1 cellular context compared by ENCODE assay signal in the genomic region with DNA sequence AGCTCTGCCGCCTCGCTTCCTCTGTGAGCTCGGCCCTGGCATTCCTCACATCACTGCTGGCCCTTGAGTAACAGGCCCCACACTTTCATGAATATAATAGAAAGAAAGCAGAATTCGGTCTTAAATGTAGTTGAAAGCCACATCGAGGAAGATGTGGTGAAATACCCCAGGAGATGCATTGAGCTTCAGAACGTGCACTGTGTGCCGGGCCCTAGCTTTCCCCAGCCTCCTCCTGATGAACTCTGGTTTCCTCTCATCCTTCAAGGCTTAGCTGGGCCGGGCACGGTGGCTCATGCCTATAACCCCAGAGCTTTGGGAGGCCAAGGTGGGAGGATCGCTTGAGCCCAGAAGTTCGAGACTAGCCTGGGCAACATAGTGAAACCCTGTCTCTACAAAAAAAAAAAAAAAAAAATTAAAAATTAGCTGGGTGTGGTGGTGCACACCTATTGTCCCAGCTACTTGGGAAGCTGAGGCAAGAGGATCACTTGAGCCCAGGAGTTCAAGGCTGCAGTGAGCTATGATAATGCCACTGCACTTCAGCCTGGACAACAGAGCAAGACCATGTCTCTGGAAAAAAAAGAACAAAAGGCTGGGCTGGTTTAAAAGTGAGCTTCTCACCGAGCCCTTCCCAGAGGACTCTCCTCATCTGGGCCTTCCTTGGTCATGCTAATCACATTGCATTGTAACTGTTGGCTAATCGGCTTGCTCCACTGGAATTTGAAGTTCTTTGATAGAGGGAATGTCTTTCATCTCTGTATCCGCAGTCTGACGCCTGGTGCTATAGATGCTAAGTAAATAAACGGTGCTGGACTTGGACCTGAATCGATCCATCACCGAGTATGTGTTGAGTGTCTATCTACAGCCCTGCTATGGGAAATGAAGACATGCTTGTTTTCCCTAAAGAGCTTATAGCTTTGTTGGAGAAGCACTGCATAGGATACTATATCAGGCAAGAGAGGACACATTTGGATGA.
TF ChIP-seq lines count a peak whose summit lies in the region.

No MANE protein-coding gene starts in this region.

TF ChIP-seq in HepG2, 621 proteins besides CTCF, POLR2A, EP300 and RAD21 (continued from another document and continues in another):
- peak; percentile 90 for TF ChIP-seq KAT2B (IDR thresholded peaks at IDR 0.05; ENCODE audit: borderline replicate concordance, low read depth, low read length)
- peak; percentile 93 for TF ChIP-seq FOXK2 (IDR thresholded peaks at IDR 0.05)
- TF ChIP-seq TERF1 (CRISPR knock-in tag; IDR thresholded peaks at IDR 0.05) = no peak
- TF ChIP-seq, protein P1, sequence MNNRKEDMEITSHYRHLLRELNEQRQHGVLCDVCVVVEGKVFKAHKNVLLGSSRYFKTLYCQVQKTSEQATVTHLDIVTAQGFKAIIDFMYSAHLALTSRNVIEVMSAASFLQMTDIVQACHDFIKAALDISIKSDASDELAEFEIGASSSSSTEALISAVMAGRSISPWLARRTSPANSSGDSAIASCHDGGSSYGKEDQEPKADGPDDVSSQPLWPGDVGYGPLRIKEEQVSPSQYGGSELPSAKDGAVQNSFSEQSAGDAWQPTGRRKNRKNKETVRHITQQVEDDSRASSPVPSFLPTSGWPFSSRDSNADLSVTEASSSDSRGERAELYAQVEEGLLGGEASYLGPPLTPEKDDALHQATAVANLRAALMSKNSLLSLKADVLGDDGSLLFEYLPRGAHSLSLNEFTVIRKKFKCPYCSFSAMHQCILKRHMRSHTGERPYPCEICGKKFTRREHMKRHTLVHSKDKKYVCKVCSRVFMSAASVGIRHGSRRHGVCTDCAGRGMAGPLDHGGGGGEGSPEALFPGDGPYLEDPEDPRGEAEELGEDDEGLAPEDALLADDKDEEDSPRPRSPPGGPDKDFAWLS (CRISPR knock-in tag; IDR thresholded peaks at IDR 0.05; ENCODE audit: borderline replicate concordance) = 0 out of 2 replicates have a peak, but pooled peaks have one; percentile 44
- TF ChIP-seq IRF9 (CRISPR knock-in tag; IDR thresholded peaks at IDR 0.05; ENCODE audit: borderline replicate concordance) = peak; percentile 65
- TF ChIP-seq NONO (IDR thresholded peaks at IDR 0.05) = no peak
- TF ChIP-seq NONO (CRISPR knock-in tag; conservative IDR thresholded peaks at IDR 0.05) = peak; percentile 98
- no peak for TF ChIP-seq ZNF558 (CRISPR knock-in tag; IDR thresholded peaks at IDR 0.05; ENCODE audit: borderline replicate concordance)
- TF ChIP-seq ZEB1 (IDR thresholded peaks at IDR 0.05; ENCODE audit: insufficient replicate concordance, low read depth) = peak; percentile 86
- TF ChIP-seq ZNF614 (CRISPR knock-in tag; IDR thresholded peaks at IDR 0.05; ENCODE audit: borderline replicate concordance) = peak; percentile 99
- no peak; the same call in 1 of the 2 replicates for TF ChIP-seq ZNF7 (CRISPR knock-in tag; IDR thresholded peaks at IDR 0.05)
- peak; percentile 81 for TF ChIP-seq UBTF (CRISPR knock-in tag; IDR thresholded peaks at IDR 0.05)
- TF ChIP-seq, protein P2, sequence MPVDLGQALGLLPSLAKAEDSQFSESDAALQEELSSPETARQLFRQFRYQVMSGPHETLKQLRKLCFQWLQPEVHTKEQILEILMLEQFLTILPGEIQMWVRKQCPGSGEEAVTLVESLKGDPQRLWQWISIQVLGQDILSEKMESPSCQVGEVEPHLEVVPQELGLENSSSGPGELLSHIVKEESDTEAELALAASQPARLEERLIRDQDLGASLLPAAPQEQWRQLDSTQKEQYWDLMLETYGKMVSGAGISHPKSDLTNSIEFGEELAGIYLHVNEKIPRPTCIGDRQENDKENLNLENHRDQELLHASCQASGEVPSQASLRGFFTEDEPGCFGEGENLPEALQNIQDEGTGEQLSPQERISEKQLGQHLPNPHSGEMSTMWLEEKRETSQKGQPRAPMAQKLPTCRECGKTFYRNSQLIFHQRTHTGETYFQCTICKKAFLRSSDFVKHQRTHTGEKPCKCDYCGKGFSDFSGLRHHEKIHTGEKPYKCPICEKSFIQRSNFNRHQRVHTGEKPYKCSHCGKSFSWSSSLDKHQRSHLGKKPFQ (CRISPR knock-in tag; IDR thresholded peaks at IDR 0.05; ENCODE audit: insufficient replicate concordance) = no peak
- TF ChIP-seq TFAP4 (IDR thresholded peaks at IDR 0.05; ENCODE audit: borderline replicate concordance, low read depth) = peak; percentile 95
- TF ChIP-seq YEATS4 (CRISPR knock-in tag; IDR thresholded peaks at IDR 0.05; ENCODE audit: borderline replicate concordance) = peak; percentile 88; the same call in 1 of the 2 replicates
- TF ChIP-seq MAFK (conservative IDR thresholded peaks at IDR 0.05 in 1 of 2, IDR thresholded peaks at IDR 0.05 in 1 of 2; ENCODE audit: low read length in 2 of 2) = no peak; a peak in 1 of 4 replicates
- TF ChIP-seq KAT7 (CRISPR knock-in tag; IDR thresholded peaks at IDR 0.05; ENCODE audit: borderline replicate concordance) = peak; percentile 97
- TF ChIP-seq MTA1 (CRISPR knock-in tag; IDR thresholded peaks at IDR 0.05; ENCODE audit: borderline replicate concordance) = peak; percentile 74; the same call in 1 of the 2 replicates
- peak; percentile 77; the same call in 1 of the 2 replicates for TF ChIP-seq FOXC1 (CRISPR knock-in tag; IDR thresholded peaks at IDR 0.05; ENCODE audit: borderline replicate concordance)
- TF ChIP-seq THAP7 (CRISPR knock-in tag; IDR thresholded peaks at IDR 0.05) = no peak
- peak; percentile 100 for TF ChIP-seq FOXA3 (CRISPR knock-in tag; IDR thresholded peaks at IDR 0.05)
- TF ChIP-seq ZBTB1 (CRISPR knock-in tag; IDR thresholded peaks at IDR 0.05; ENCODE audit: borderline replicate concordance) = no peak
- peak; percentile 87; the same call in 1 of the 2 replicates for TF ChIP-seq ZSCAN5A (CRISPR knock-in tag; IDR thresholded peaks at IDR 0.05; ENCODE audit: borderline replicate concordance)
- peak; percentile 87; the same call in 1 of the 2 replicates for TF ChIP-seq CENPBD1 (CRISPR knock-in tag; IDR thresholded peaks at IDR 0.05; ENCODE audit: borderline replicate concordance, low read depth)
- no peak for TF ChIP-seq ZNF549 (CRISPR knock-in tag; IDR thresholded peaks at IDR 0.05)
- TF ChIP-seq, protein P3, sequence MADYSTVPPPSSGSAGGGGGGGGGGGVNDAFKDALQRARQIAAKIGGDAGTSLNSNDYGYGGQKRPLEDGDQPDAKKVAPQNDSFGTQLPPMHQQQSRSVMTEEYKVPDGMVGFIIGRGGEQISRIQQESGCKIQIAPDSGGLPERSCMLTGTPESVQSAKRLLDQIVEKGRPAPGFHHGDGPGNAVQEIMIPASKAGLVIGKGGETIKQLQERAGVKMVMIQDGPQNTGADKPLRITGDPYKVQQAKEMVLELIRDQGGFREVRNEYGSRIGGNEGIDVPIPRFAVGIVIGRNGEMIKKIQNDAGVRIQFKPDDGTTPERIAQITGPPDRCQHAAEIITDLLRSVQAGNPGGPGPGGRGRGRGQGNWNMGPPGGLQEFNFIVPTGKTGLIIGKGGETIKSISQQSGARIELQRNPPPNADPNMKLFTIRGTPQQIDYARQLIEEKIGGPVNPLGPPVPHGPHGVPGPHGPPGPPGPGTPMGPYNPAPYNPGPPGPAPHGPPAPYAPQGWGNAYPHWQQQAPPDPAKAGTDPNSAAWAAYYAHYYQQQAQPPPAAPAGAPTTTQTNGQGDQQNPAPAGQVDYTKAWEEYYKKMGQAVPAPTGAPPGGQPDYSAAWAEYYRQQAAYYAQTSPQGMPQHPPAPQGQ (CRISPR knock-in tag; IDR thresholded peaks at IDR 0.05; ENCODE audit: borderline replicate concordance) = peak; percentile 100
- TF ChIP-seq ZNF34 (CRISPR knock-in tag; IDR thresholded peaks at IDR 0.05; ENCODE audit: borderline replicate concordance) = no peak
- TF ChIP-seq ZNF878 (CRISPR knock-in tag; IDR thresholded peaks at IDR 0.05) = peak; percentile 97
- peak; percentile 96; the same call in 1 of the 2 replicates for TF ChIP-seq ZBTB3 (CRISPR knock-in tag; IDR thresholded peaks at IDR 0.05; ENCODE audit: borderline replicate concordance, low read depth)
- no peak for TF ChIP-seq HNRNPUL1 (IDR thresholded peaks at IDR 0.05; ENCODE audit: low read depth, low read length)
- TF ChIP-seq IRF1 (CRISPR knock-in tag; IDR thresholded peaks at IDR 0.05; ENCODE audit: low read depth) = 0 out of 2 replicates have a peak, but pooled peaks have one; percentile 59
- no peak for TF ChIP-seq HOXA9 (CRISPR knock-in tag; IDR thresholded peaks at IDR 0.05; ENCODE audit: borderline replicate concordance)
- 0 out of 2 replicates have a peak, but pooled peaks have one; percentile 36 for TF ChIP-seq ZNF570 (CRISPR knock-in tag; IDR thresholded peaks at IDR 0.05; ENCODE audit: borderline replicate concordance)
- TF ChIP-seq MYC (CRISPR knock-in tag; IDR thresholded peaks at IDR 0.05; ENCODE audit: borderline replicate concordance) = peak; percentile 52
- peak; percentile 97 for TF ChIP-seq ZNF232 (CRISPR knock-in tag; IDR thresholded peaks at IDR 0.05; ENCODE audit: borderline replicate concordance)
- peak; percentile 89 for TF ChIP-seq RBAK (CRISPR knock-in tag; IDR thresholded peaks at IDR 0.05)
- peak; percentile 28; the same call in 1 of the 2 replicates for TF ChIP-seq CAMTA2 (CRISPR knock-in tag; IDR thresholded peaks at IDR 0.05; ENCODE audit: borderline replicate concordance)
- peak; percentile 99 for TF ChIP-seq TBL1XR1 (IDR thresholded peaks at IDR 0.05; ENCODE audit: borderline replicate concordance, low read length, partially characterized antibody)
- TF ChIP-seq ZNF816 (CRISPR knock-in tag; IDR thresholded peaks at IDR 0.05; ENCODE audit: borderline replicate concordance) = peak; percentile 84; the same call in 1 of the 2 replicates
- no peak; the same call in 1 of the 2 replicates for TF ChIP-seq SRY (CRISPR knock-in tag; IDR thresholded peaks at IDR 0.05)
- TF ChIP-seq GTF2F1 (IDR thresholded peaks at IDR 0.05; ENCODE audit: low read length) = no peak
- TF ChIP-seq CENPX (CRISPR knock-in tag; IDR thresholded peaks at IDR 0.05) = no peak
- peak; percentile 97 for TF ChIP-seq KDM3A (CRISPR knock-in tag; IDR thresholded peaks at IDR 0.05; ENCODE audit: low read depth)
- TF ChIP-seq PLRG1 (conservative IDR thresholded peaks at IDR 0.05) = no peak
- peak; percentile 95 for TF ChIP-seq PPARG (CRISPR knock-in tag; conservative IDR thresholded peaks at IDR 0.05)
- no peak for TF ChIP-seq PAX8 (CRISPR knock-in tag; IDR thresholded peaks at IDR 0.05; ENCODE audit: borderline replicate concordance)
